ENCODE assay signal across 1 cellular context in the genomic region with DNA sequence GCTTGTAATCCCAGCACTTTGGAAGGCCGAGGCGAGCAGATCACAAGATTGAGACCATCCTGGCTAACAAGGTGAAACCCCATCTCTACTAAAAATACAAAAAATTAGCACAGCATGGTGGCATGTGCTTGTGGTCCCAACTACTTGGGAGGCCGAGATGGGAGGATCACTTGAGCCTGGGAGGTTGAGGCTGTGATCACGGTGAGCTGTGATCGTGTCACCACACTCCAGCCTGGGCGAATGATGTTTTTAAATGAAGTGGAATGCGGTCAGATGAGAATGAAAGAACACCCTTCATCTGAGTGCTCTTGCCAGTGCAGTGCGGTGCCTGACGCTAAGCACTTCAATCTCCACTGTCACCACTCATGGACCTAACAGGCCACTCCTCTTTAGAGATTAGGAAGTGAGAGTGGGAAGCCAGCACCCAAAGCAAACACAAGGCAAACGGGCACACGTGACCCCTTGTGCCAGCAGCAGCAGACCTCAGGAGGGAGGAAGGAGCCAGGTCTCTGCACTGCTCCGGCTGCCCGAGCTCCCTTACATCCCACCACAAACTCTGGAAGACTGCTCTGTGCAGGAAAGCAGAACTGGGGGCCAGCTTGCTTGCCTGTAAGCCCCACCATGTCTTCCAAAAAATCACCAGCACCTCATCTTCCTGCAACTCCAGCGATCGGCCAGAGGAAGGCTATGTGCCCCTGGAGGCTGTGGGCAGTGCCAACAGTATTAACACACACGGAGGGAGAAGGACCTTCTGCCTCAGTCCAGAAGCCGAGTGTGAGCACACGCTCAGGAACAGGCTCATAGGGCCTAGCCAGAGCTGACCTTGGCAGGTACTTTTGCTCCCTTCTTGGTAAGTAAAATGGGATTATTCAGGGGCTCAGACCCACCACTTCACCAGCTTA.
TF ChIP-seq lines count a peak whose summit lies in the region.

No MANE protein-coding gene starts in this region.

TF ChIP-seq in K562, 482 proteins besides CTCF, POLR2A, EP300 and RAD21:
- TF ChIP-seq BHLHE40 (IDR thresholded peaks at IDR 0.05; ENCODE audit: low read length) (peak; percentile 89), ZNF146 (CRISPR knock-in tag; IDR thresholded peaks at IDR 0.05; ENCODE audit: unreplicated experiment) (no peak), FOXA3 (CRISPR knock-in tag; conservative IDR thresholded peaks at IDR 0.05 in 1 of 2, IDR thresholded peaks at IDR 0.05 in 1 of 2) (peak in 1 of 2 experiments; percentile 41; a peak in 1 of 4 replicates), SMARCA4 (IDR thresholded peaks at IDR 0.05) (no peak), RAD51 (IDR thresholded peaks at IDR 0.05; ENCODE audit: borderline replicate concordance, low read depth) (peak; percentile 42; the same call in 1 of the 2 replicates), CBFA2T3 (IDR thresholded peaks at IDR 0.05) (no peak), ZNF583 (CRISPR knock-in tag; IDR thresholded peaks at IDR 0.05) (no peak), KDM4B (IDR thresholded peaks at IDR 0.05; ENCODE audit: borderline replicate concordance in 2 of 2, low read depth in 1 of 2) (no peak), ATF7 (IDR thresholded peaks at IDR 0.05) (no peak), PHF21A (IDR thresholded peaks at IDR 0.05; ENCODE audit: borderline replicate concordance, low read depth) (no peak), MEIS2 (IDR thresholded peaks at IDR 0.05; ENCODE audit: partially characterized antibody) (peak; percentile 39), CEBPB (tag; IDR thresholded peaks at IDR 0.05) (no peak)
- TF ChIP-seq, protein P1, sequence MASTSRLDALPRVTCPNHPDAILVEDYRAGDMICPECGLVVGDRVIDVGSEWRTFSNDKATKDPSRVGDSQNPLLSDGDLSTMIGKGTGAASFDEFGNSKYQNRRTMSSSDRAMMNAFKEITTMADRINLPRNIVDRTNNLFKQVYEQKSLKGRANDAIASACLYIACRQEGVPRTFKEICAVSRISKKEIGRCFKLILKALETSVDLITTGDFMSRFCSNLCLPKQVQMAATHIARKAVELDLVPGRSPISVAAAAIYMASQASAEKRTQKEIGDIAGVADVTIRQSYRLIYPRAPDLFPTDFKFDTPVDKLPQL (IDR thresholded peaks at IDR 0.05; ENCODE audit: extremely low read depth, insufficient read length) = no peak
- TF ChIP-seq, protein P2, sequence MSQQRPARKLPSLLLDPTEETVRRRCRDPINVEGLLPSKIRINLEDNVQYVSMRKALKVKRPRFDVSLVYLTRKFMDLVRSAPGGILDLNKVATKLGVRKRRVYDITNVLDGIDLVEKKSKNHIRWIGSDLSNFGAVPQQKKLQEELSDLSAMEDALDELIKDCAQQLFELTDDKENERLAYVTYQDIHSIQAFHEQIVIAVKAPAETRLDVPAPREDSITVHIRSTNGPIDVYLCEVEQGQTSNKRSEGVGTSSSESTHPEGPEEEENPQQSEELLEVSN (IDR thresholded peaks at IDR 0.05; ENCODE audit: borderline replicate concordance in 1 of 2, extremely low read depth in 1 of 2, insufficient read depth in 1 of 2, insufficient read length in 1 of 2, low read depth in 1 of 2, low read length in 1 of 2, poor library complexity in 1 of 2, severe bottlenecking in 1 of 2) = peak in 1 of 2 experiments; percentile 9
- TF ChIP-seq, protein P3, sequence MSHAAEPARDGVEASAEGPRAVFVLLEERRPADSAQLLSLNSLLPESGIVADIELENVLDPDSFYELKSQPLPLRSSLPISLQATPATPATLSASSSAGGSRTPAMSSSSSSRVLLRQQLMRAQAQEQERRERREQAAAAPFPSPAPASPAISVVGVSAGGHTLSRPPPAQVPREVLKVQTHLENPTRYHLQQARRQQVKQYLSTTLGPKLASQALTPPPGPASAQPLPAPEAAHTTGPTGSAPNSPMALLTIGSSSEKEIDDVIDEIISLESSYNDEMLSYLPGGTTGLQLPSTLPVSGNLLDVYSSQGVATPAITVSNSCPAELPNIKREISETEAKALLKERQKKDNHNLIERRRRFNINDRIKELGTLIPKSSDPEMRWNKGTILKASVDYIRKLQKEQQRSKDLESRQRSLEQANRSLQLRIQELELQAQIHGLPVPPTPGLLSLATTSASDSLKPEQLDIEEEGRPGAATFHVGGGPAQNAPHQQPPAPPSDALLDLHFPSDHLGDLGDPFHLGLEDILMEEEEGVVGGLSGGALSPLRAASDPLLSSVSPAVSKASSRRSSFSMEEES (CRISPR knock-in tag; IDR thresholded peaks at IDR 0.05) = peak; percentile 36
- TF ChIP-seq, protein P4, sequence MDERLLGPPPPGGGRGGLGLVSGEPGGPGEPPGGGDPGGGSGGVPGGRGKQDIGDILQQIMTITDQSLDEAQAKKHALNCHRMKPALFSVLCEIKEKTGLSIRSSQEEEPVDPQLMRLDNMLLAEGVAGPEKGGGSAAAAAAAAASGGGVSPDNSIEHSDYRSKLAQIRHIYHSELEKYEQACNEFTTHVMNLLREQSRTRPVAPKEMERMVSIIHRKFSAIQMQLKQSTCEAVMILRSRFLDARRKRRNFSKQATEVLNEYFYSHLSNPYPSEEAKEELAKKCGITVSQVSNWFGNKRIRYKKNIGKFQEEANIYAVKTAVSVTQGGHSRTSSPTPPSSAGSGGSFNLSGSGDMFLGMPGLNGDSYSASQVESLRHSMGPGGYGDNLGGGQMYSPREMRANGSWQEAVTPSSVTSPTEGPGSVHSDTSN (CRISPR knock-in tag; IDR thresholded peaks at IDR 0.05; ENCODE audit: low read depth) = no peak
- TF ChIP-seq, protein P4 (tag; conservative IDR thresholded peaks at IDR 0.05; ENCODE audit: low read depth) = peak; percentile 57
- TF ChIP-seq, protein P5, sequence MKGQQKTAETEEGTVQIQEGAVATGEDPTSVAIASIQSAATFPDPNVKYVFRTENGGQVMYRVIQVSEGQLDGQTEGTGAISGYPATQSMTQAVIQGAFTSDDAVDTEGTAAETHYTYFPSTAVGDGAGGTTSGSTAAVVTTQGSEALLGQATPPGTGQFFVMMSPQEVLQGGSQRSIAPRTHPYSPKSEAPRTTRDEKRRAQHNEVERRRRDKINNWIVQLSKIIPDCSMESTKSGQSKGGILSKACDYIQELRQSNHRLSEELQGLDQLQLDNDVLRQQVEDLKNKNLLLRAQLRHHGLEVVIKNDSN (CRISPR knock-in tag; IDR thresholded peaks at IDR 0.05) = peak; percentile 59
- TF ChIP-seq, protein P6, sequence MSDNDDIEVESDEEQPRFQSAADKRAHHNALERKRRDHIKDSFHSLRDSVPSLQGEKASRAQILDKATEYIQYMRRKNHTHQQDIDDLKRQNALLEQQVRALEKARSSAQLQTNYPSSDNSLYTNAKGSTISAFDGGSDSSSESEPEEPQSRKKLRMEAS (CRISPR knock-in tag; IDR thresholded peaks at IDR 0.05) = peak; percentile 44; the same call in 1 of the 2 replicates
